Comparison of ENCODE assay signal across 1 cellular context in the genomic region with DNA sequence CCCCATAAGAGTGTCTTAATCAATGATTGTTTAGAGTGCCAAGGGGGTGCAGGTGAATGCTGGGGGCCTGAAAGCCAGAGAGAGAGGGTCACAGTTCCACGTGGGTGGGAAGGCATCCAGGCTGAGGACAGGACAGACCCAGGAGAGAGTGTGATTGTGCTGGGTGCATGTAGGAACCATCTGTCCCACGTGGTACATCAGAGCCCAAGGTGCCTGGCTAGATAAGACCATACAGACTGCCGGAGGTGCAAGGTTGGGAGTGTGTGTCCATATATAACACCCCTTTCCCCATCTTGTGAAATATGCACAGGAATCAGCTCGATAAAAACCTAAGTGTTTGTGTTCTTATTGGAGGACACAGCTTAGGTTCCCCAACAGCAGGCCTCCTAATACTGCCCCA.
A peak's percentile ranks its signal among the peaks of the same experiment; 100 is the strongest.
TF ChIP-seq lines count a peak whose summit lies in the region.

No MANE protein-coding gene starts in this region.

TF ChIP-seq in K562, 482 proteins besides CTCF, POLR2A, EP300 and RAD21 (continued from another document):
- TF ChIP-seq, protein P1, sequence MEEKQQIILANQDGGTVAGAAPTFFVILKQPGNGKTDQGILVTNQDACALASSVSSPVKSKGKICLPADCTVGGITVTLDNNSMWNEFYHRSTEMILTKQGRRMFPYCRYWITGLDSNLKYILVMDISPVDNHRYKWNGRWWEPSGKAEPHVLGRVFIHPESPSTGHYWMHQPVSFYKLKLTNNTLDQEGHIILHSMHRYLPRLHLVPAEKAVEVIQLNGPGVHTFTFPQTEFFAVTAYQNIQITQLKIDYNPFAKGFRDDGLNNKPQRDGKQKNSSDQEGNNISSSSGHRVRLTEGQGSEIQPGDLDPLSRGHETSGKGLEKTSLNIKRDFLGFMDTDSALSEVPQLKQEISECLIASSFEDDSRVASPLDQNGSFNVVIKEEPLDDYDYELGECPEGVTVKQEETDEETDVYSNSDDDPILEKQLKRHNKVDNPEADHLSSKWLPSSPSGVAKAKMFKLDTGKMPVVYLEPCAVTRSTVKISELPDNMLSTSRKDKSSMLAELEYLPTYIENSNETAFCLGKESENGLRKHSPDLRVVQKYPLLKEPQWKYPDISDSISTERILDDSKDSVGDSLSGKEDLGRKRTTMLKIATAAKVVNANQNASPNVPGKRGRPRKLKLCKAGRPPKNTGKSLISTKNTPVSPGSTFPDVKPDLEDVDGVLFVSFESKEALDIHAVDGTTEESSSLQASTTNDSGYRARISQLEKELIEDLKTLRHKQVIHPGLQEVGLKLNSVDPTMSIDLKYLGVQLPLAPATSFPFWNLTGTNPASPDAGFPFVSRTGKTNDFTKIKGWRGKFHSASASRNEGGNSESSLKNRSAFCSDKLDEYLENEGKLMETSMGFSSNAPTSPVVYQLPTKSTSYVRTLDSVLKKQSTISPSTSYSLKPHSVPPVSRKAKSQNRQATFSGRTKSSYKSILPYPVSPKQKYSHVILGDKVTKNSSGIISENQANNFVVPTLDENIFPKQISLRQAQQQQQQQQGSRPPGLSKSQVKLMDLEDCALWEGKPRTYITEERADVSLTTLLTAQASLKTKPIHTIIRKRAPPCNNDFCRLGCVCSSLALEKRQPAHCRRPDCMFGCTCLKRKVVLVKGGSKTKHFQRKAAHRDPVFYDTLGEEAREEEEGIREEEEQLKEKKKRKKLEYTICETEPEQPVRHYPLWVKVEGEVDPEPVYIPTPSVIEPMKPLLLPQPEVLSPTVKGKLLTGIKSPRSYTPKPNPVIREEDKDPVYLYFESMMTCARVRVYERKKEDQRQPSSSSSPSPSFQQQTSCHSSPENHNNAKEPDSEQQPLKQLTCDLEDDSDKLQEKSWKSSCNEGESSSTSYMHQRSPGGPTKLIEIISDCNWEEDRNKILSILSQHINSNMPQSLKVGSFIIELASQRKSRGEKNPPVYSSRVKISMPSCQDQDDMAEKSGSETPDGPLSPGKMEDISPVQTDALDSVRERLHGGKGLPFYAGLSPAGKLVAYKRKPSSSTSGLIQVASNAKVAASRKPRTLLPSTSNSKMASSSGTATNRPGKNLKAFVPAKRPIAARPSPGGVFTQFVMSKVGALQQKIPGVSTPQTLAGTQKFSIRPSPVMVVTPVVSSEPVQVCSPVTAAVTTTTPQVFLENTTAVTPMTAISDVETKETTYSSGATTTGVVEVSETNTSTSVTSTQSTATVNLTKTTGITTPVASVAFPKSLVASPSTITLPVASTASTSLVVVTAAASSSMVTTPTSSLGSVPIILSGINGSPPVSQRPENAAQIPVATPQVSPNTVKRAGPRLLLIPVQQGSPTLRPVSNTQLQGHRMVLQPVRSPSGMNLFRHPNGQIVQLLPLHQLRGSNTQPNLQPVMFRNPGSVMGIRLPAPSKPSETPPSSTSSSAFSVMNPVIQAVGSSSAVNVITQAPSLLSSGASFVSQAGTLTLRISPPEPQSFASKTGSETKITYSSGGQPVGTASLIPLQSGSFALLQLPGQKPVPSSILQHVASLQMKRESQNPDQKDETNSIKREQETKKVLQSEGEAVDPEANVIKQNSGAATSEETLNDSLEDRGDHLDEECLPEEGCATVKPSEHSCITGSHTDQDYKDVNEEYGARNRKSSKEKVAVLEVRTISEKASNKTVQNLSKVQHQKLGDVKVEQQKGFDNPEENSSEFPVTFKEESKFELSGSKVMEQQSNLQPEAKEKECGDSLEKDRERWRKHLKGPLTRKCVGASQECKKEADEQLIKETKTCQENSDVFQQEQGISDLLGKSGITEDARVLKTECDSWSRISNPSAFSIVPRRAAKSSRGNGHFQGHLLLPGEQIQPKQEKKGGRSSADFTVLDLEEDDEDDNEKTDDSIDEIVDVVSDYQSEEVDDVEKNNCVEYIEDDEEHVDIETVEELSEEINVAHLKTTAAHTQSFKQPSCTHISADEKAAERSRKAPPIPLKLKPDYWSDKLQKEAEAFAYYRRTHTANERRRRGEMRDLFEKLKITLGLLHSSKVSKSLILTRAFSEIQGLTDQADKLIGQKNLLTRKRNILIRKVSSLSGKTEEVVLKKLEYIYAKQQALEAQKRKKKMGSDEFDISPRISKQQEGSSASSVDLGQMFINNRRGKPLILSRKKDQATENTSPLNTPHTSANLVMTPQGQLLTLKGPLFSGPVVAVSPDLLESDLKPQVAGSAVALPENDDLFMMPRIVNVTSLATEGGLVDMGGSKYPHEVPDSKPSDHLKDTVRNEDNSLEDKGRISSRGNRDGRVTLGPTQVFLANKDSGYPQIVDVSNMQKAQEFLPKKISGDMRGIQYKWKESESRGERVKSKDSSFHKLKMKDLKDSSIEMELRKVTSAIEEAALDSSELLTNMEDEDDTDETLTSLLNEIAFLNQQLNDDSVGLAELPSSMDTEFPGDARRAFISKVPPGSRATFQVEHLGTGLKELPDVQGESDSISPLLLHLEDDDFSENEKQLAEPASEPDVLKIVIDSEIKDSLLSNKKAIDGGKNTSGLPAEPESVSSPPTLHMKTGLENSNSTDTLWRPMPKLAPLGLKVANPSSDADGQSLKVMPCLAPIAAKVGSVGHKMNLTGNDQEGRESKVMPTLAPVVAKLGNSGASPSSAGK (IDR thresholded peaks at IDR 0.05) = peak; percentile 72
- peak; percentile 84 for TF ChIP-seq CBFA2T2 (conservative IDR thresholded peaks at IDR 0.05)
- TF ChIP-seq SREBF2 (CRISPR knock-in tag; IDR thresholded peaks at IDR 0.05) = no peak
- TF ChIP-seq, protein P2, sequence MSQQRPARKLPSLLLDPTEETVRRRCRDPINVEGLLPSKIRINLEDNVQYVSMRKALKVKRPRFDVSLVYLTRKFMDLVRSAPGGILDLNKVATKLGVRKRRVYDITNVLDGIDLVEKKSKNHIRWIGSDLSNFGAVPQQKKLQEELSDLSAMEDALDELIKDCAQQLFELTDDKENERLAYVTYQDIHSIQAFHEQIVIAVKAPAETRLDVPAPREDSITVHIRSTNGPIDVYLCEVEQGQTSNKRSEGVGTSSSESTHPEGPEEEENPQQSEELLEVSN (IDR thresholded peaks at IDR 0.05; ENCODE audit: borderline replicate concordance in 1 of 2, extremely low read depth in 1 of 2, insufficient read depth in 1 of 2, insufficient read length in 1 of 2, low read depth in 1 of 2, low read length in 1 of 2, poor library complexity in 1 of 2, severe bottlenecking in 1 of 2) = peak; percentile 42
- TF ChIP-seq, protein P3, sequence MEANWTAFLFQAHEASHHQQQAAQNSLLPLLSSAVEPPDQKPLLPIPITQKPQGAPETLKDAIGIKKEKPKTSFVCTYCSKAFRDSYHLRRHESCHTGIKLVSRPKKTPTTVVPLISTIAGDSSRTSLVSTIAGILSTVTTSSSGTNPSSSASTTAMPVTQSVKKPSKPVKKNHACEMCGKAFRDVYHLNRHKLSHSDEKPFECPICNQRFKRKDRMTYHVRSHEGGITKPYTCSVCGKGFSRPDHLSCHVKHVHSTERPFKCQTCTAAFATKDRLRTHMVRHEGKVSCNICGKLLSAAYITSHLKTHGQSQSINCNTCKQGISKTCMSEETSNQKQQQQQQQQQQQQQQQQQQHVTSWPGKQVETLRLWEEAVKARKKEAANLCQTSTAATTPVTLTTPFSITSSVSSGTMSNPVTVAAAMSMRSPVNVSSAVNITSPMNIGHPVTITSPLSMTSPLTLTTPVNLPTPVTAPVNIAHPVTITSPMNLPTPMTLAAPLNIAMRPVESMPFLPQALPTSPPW (CRISPR knock-in tag; IDR thresholded peaks at IDR 0.05) = no peak
- TF ChIP-seq, protein P4, sequence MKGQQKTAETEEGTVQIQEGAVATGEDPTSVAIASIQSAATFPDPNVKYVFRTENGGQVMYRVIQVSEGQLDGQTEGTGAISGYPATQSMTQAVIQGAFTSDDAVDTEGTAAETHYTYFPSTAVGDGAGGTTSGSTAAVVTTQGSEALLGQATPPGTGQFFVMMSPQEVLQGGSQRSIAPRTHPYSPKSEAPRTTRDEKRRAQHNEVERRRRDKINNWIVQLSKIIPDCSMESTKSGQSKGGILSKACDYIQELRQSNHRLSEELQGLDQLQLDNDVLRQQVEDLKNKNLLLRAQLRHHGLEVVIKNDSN (CRISPR knock-in tag; IDR thresholded peaks at IDR 0.05) = peak; percentile 92
- peak; percentile 28; the same call in 1 of the 2 replicates for TF ChIP-seq MTA2 (IDR thresholded peaks at IDR 0.05; ENCODE audit: low read depth)
- 0 out of 2 replicates have a peak, but pooled peaks have one; percentile 29 for TF ChIP-seq CXXC5 (CRISPR knock-in tag; IDR thresholded peaks at IDR 0.05)
- TF ChIP-seq, protein P5, sequence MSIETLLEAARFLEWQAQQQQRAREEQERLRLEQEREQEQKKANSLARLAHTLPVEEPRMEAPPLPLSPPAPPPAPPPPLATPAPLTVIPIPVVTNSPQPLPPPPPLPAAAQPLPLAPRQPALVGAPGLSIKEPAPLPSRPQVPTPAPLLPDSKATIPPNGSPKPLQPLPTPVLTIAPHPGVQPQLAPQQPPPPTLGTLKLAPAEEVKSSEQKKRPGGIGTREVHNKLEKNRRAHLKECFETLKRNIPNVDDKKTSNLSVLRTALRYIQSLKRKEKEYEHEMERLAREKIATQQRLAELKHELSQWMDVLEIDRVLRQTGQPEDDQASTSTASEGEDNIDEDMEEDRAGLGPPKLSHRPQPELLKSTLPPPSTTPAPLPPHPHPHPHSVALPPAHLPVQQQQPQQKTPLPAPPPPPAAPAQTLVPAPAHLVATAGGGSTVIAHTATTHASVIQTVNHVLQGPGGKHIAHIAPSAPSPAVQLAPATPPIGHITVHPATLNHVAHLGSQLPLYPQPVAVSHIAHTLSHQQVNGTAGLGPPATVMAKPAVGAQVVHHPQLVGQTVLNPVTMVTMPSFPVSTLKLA (conservative IDR thresholded peaks at IDR 0.05) = peak in 1 of 2 experiments; percentile 42; a peak in 1 of 4 replicates
- no peak for TF ChIP-seq ASH1L (IDR thresholded peaks at IDR 0.05; ENCODE audit: borderline replicate concordance, low read depth, partially characterized antibody)
- peak; percentile 71 for TF ChIP-seq TEAD4 (IDR thresholded peaks at IDR 0.05; ENCODE audit: low read length)
- TF ChIP-seq TEAD4 (CRISPR knock-in tag; IDR thresholded peaks at IDR 0.05; ENCODE audit: borderline replicate concordance) = no peak
- TF ChIP-seq CBX5 (IDR thresholded peaks at IDR 0.05; ENCODE audit: borderline replicate concordance, low read depth) = 0 out of 2 replicates have a peak, but pooled peaks have one; percentile 19
